9 cellular contexts compared by ENCODE assay signal in the genomic region with DNA sequence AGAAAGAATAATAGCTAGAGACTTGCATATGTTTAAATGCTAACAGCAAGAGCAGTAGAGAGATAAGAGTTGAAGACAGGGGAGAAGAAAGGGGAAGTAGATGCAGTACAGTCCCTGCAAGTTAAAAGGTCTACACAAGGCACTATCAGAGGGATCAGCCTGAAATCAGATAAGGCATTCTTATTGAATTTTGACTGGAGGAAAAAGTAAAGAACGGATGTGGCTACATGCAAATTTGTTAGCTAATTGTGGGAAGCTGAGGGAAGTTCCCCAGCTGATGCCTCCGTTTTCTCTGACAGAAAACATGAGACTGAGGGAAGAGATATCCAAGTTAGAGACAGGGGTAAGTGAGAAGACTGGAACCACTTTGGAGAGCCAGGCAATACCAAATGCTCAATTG. TPM values are rescaled to one million over a fixed set of nuclear protein-coding genes. Genes with fewer than 3 reads are reported as not detected.
A peak's percentile ranks its signal among the peaks of the same experiment; 100 is the strongest.
DNase-seq lines count a peak whose midpoint lies in the region; ATAC-seq lines count a peak whose summit lies in the region.
"Had no signal": no experiment of that assay in that cellular context is flagged by ENCODE, and none has a peak within 500 bp of the region (broad histone marks: within the 10 kb centered on the region; RNA-seq: fewer than 3 reads in every experiment).

No MANE protein-coding gene starts in this region.

- peak; percentile 78 for DNase-seq in activated CD4-positive, alpha-beta T cell treated with anti-CD3 and anti-CD28 coated beads, Interleukin-2, amount 10 ng/mL, durations not matched to agents 24 days and 14 days
- no peak for DNase-seq in activated CD4-positive, alpha-beta T cell treated with anti-CD3 and anti-CD28 coated beads for 1 hour
- DNase-seq in OCI-M1 (lab: John Stamatoyannopoulos, UW) (peak; percentile 96), iPS-NIHi11 (ENCODE audit: low spot score) (no peak), NCI-H1417 treated with DMSO at 0.1 percent for 48 hours (lab: John Stamatoyannopoulos, UW) (no peak), NCI-H1436 treated with DMSO at 0.1 percent for 48 hours (lab: John Stamatoyannopoulos, UW) (no peak)
- peak; percentile 64 for DNase-seq in natural killer cell treated with Interleukin-12 subunit alpha and Interleukin-12 subunit beta and Interleukin-15 and Interleukin-18, amount 100 ng/mL, for 72 hours (ENCODE audit: low spot score)
- DNase-seq: NCI-H2171 had no signal

- peaks cover 29% of the 10 kb centered on the region for H3K27me3 Mint-ChIP-seq in activated CD4-positive, alpha-beta T cell treated with anti-CD3 and anti-CD28 coated beads, Interleukin-2, amount 10 ng/mL, durations not matched to agents 24 days and 14 days
- H3K27me3 Mint-ChIP-seq in natural killer cell treated with Interleukin-12 subunit alpha and Interleukin-12 subunit beta and Interleukin-15 and Interleukin-18, amount 100 ng/mL, for 72 hours, result no peaks in the 10 kb centered on the region

- H3K9me3 Mint-ChIP-seq in activated CD4-positive, alpha-beta T cell treated with anti-CD3 and anti-CD28 coated beads, Interleukin-2, amount 10 ng/mL, durations not matched to agents 24 days and 14 days, result no peaks in the 10 kb centered on the region
- peaks cover 3% of the 10 kb centered on the region for H3K9me3 Mint-ChIP-seq in natural killer cell treated with Interleukin-12 subunit alpha and Interleukin-12 subunit beta and Interleukin-15 and Interleukin-18, amount 100 ng/mL, for 72 hours

- peak; percentile 85 for ATAC-seq in HG02884 (IDR thresholded peaks at IDR 0.05; ENCODE audit: unreplicated experiment)
- peak; percentile 81 to 85 for ATAC-seq in natural killer cell treated with Interleukin-12 subunit alpha and Interleukin-12 subunit beta and Interleukin-15 and Interleukin-18, amount 100 ng/mL, for 72 hours

- peaks cover 22% of the 10 kb centered on the region for H3K4me1 Mint-ChIP-seq in activated CD4-positive, alpha-beta T cell treated with anti-CD3 and anti-CD28 coated beads, Interleukin-2, amount 10 ng/mL, durations not matched to agents 24 days and 14 days
- H3K4me1 Mint-ChIP-seq in natural killer cell treated with Interleukin-12 subunit alpha and Interleukin-12 subunit beta and Interleukin-15 and Interleukin-18, amount 100 ng/mL, for 72 hours (ENCODE audit: low read depth in 2 of 2), result peaks cover 6 to 21% of the 10 kb centered on the region in 2 donors

- no peak overlapping the region for H3K4me3 Mint-ChIP-seq in activated CD4-positive, alpha-beta T cell treated with anti-CD3 and anti-CD28 coated beads, Interleukin-2, amount 10 ng/mL, durations not matched to agents 24 days and 14 days
- no peak overlapping the region for H3K4me3 Mint-ChIP-seq in natural killer cell treated with Interleukin-12 subunit alpha and Interleukin-12 subunit beta and Interleukin-15 and Interleukin-18, amount 100 ng/mL, for 72 hours

- H3K27ac Mint-ChIP-seq in activated CD4-positive, alpha-beta T cell treated with anti-CD3 and anti-CD28 coated beads, Interleukin-2, amount 10 ng/mL, durations not matched to agents 24 days and 14 days, result no peak overlapping the region
- no peak overlapping the region for H3K27ac Mint-ChIP-seq in natural killer cell treated with Interleukin-12 subunit alpha and Interleukin-12 subunit beta and Interleukin-15 and Interleukin-18, amount 100 ng/mL, for 72 hours

- intact Hi-C loops in activated CD4-positive, alpha-beta T cell treated with anti-CD3 and anti-CD28 coated beads, Interleukin-2, amount 10 ng/mL, durations not matched to agents 24 days and 14 days (cut with micrococcal nuclease), result loop anchor here (1.0 to 10.0 kb wide), 11 partner anchors 14 to 944 kb away; partner anchors contain the start of genes CAST, GLRX and RFESD

- peaks cover 2% of the 10 kb centered on the region for H3K36me3 Mint-ChIP-seq in activated CD4-positive, alpha-beta T cell treated with anti-CD3 and anti-CD28 coated beads, Interleukin-2, amount 10 ng/mL, durations not matched to agents 24 days and 14 days (ENCODE audit: low read depth)
- peaks cover 4% of the 10 kb centered on the region for H3K36me3 Mint-ChIP-seq in natural killer cell treated with Interleukin-12 subunit alpha and Interleukin-12 subunit beta and Interleukin-15 and Interleukin-18, amount 100 ng/mL, for 72 hours

RNA-seq across cellular contexts. Expression of gene RHOBTB3, which starts 12.9 kb away (rescaled TPM):
- total RNA-seq in activated CD4-positive, alpha-beta T cell treated with anti-CD3 and anti-CD28 coated beads, Interleukin-2, amount 10 ng/mL, durations not matched to agents 24 days and 14 days, result 0.37 and 0.45 TPM in 2 replicates
- total RNA-seq in natural killer cell treated with Interleukin-12 subunit alpha and Interleukin-12 subunit beta and Interleukin-15 and Interleukin-18, amount 100 ng/mL, for 72 hours, result 10 to 100 TPM; 14.7 to 17.4 TPM

RNA-seq across cellular contexts. Expression of gene SPATA9, which starts 35.4 kb away (rescaled TPM):
- not detected in 2 replicates for total RNA-seq in activated CD4-positive, alpha-beta T cell treated with anti-CD3 and anti-CD28 coated beads, Interleukin-2, amount 10 ng/mL, durations not matched to agents 24 days and 14 days
- total RNA-seq in natural killer cell treated with Interleukin-12 subunit alpha and Interleukin-12 subunit beta and Interleukin-15 and Interleukin-18, amount 100 ng/mL, for 72 hours, result 1 to 10 TPM; 1.4 to 1.9 TPM

Comparison
In these comparisons a context has a peak if more than half of its experiments do, and no peak if none do; other contexts are left out.
1. DNase-seq: peak in activated CD4-positive, alpha-beta T cell treated with anti-CD3 and anti-CD28 coated beads, Interleukin-2, amount 10 ng/mL, durations not matched to agents 24 days and 14 days (single experiment), OCI-M1 (single experiment) and natural killer cell treated with Interleukin-12 subunit alpha and Interleukin-12 subunit beta and Interleukin-15 and Interleukin-18, amount 100 ng/mL, for 72 hours (single experiment); none in activated CD4-positive, alpha-beta T cell treated with anti-CD3 and anti-CD28 coated beads for 1 hour (single experiment), iPS-NIHi11 (single experiment), NCI-H1417 treated with DMSO at 0.1 percent for 48 hours (single experiment) and NCI-H1436 treated with DMSO at 0.1 percent for 48 hours (single experiment).
2. RNA of gene RHOBTB3, which starts 12.9 kb away (total RNA-seq): 14.7 to 17.4 TPM in natural killer cell treated with Interleukin-12 subunit alpha and Interleukin-12 subunit beta and Interleukin-15 and Interleukin-18, amount 100 ng/mL, for 72 hours; 0.37 to 0.45 TPM in activated CD4-positive, alpha-beta T cell treated with anti-CD3 and anti-CD28 coated beads, Interleukin-2, amount 10 ng/mL, durations not matched to agents 24 days and 14 days; every median in the first group is over 10 times any median in the second.